ENCODE assay signal across 8 cellular contexts in the genomic region with DNA sequence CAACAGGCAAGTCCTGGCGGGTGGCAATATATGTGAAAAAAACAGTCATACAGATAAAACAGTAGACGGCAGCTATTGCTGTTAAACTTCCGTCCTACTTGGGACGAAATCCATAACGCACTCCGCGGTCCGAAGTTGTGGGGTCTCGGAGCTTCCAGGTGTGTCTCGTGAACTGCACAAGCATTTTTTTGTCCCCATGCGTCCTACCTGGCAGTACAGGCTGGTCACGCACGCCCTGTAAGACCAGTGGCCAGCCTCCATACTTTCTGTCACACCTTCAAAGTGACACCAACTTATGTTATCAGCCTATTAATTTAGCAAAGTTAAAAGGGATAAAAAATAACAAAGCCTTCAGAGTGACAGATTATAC. TPM values are rescaled to one million over a fixed set of nuclear protein-coding genes. Genes with fewer than 3 reads are reported as not detected.
DNase-seq lines count a peak whose midpoint lies in the region; ATAC-seq and TF ChIP-seq lines count a peak whose summit lies in the region.

No MANE protein-coding gene starts in this region.

- H3K4me3 Mint-ChIP-seq in stimulated activated naive B cell treated with anti-CD40 and anti-IgM and Interleukin-4, amounts not matched to agents 10 μg/mL and 1 μg/mL and 100 μg/mL, for 72 hours: peak overlapping the region; percentile 76 to 83

- peaks cover 8 to 11% of the 10 kb centered on the region in 2 donors for H3K4me1 Mint-ChIP-seq in stimulated activated naive B cell treated with anti-CD40 and anti-IgM and Interleukin-4, amounts not matched to agents 10 μg/mL and 1 μg/mL and 100 μg/mL, for 72 hours

- H3K4me1 ChIP-seq in OCI-LY3 (ENCODE audit: low read length): peaks cover 35% of the 10 kb centered on the region
- no peaks in the 10 kb centered on the region for H3K4me1 ChIP-seq in foreskin keratinocyte

- H3K27me3 Mint-ChIP-seq in stimulated activated naive B cell treated with anti-CD40 and anti-IgM and Interleukin-4, amounts not matched to agents 10 μg/mL and 1 μg/mL and 100 μg/mL, for 72 hours: peaks cover 41 to 44% of the 10 kb centered on the region in 2 donors

- H3K4me2 ChIP-seq in OCI-LY3 (ENCODE audit: low read length): peak overlapping the region; percentile 93

- no peaks in the 10 kb centered on the region for H3K9me3 ChIP-seq in OCI-LY3 (ENCODE audit: insufficient read depth, low read length)

- H3K27ac ChIP-seq in OCI-LY3 (ENCODE audit: low read length): 0 out of 2 replicates have a peak overlapping the region, but pooled peaks have one; percentile 14
- no peak overlapping the region for H3K27ac ChIP-seq in foreskin keratinocyte

- no peaks in the 10 kb centered on the region for H4K20me1 ChIP-seq in OCI-LY3 (ENCODE audit: insufficient read depth, low read length)

- no peaks in the 10 kb centered on the region for H3K9me3 Mint-ChIP-seq in stimulated activated naive B cell treated with anti-CD40 and anti-IgM and Interleukin-4, amounts not matched to agents 10 μg/mL and 1 μg/mL and 100 μg/mL, for 72 hours

- peak overlapping the region; percentile 74 for H3K9ac ChIP-seq in OCI-LY3 (ENCODE audit: low read length)

- TF ChIP-seq CTCF in OCI-LY3 (IDR thresholded peaks at IDR 0.05; ENCODE audit: low read depth, low read length) (no peak), foreskin keratinocyte (conservative IDR thresholded peaks at IDR 0.05) (no peak)

- no peaks in the 10 kb centered on the region for H3K36me3 ChIP-seq in OCI-LY3 (replicated peaks; ENCODE audit: low read depth, low read length)

- peak overlapping the region; percentile 62 for H2AFZ ChIP-seq in OCI-LY3 (ENCODE audit: low read depth, low read length)

- H3K27me3 ChIP-seq in OCI-LY3 (ENCODE audit: low read depth, low read length) (peaks cover 22% of the 10 kb centered on the region), foreskin keratinocyte (peaks cover 11% of the 10 kb centered on the region)

- ATAC-seq in GM21423 (IDR thresholded peaks at IDR 0.05; ENCODE audit: unreplicated experiment): peak; percentile 8
- peak; percentile 17 for ATAC-seq in foreskin keratinocyte
- peak; percentile 19 to 20 for ATAC-seq in stimulated activated naive B cell treated with anti-CD40 and anti-IgM and Interleukin-4, amounts not matched to agents 10 μg/mL and 1 μg/mL and 100 μg/mL, for 72 hours (replicated peaks)

- DNase-seq in foreskin keratinocyte: no peak
- no peak for DNase-seq in stimulated activated naive B cell treated with anti-CD40 and anti-IgM and Interleukin-4, amounts not matched to agents 10 μg/mL and 1 μg/mL and 100 μg/mL, for 72 hours
- DNase-seq in NCI-H1105 (lab: John Stamatoyannopoulos, UW): no peak
- DNase-seq in NCI-H748 treated with DMSO at 0.1 percent for 48 hours (lab: John Stamatoyannopoulos, UW): no peak
- no peak for DNase-seq in AG20443 (ENCODE audit: low spot score)
- DNase-seq in DMS114 treated with DMSO at 0.1 percent for 48 hours (lab: John Stamatoyannopoulos, UW; ENCODE audit: unreplicated experiment): no peak

- H3K27ac Mint-ChIP-seq in stimulated activated naive B cell treated with anti-CD40 and anti-IgM and Interleukin-4, amounts not matched to agents 10 μg/mL and 1 μg/mL and 100 μg/mL, for 72 hours: peak overlapping the region; percentile 96

- no peaks in the 10 kb centered on the region for H3K79me2 ChIP-seq in OCI-LY3 (ENCODE audit: low read length)

- H3K4me3 ChIP-seq in OCI-LY3 (ENCODE audit: low read length): peak overlapping the region; percentile 87

- H3K36me3 Mint-ChIP-seq in stimulated activated naive B cell treated with anti-CD40 and anti-IgM and Interleukin-4, amounts not matched to agents 10 μg/mL and 1 μg/mL and 100 μg/mL, for 72 hours: peaks cover 0 to 4% of the 10 kb centered on the region in 2 donors

RNA-seq across cellular contexts. Expression of gene TGFBI, which starts 51.3 kb away (rescaled TPM):
- total RNA-seq in foreskin keratinocyte: 86.9 and 143 TPM in 2 replicates
- polyA plus RNA-seq in foreskin keratinocyte: 77.4 and 131 TPM in 2 replicates

RNA-seq across cellular contexts. Expression of gene SMAD5, which starts 52.5 kb away (rescaled TPM):
- total RNA-seq in foreskin keratinocyte: 44.0 and 46.0 TPM in 2 replicates
- polyA plus RNA-seq in foreskin keratinocyte: 6.8 and 8.7 TPM in 2 replicates
